8 cellular contexts compared by ENCODE assay signal in the genomic region with DNA sequence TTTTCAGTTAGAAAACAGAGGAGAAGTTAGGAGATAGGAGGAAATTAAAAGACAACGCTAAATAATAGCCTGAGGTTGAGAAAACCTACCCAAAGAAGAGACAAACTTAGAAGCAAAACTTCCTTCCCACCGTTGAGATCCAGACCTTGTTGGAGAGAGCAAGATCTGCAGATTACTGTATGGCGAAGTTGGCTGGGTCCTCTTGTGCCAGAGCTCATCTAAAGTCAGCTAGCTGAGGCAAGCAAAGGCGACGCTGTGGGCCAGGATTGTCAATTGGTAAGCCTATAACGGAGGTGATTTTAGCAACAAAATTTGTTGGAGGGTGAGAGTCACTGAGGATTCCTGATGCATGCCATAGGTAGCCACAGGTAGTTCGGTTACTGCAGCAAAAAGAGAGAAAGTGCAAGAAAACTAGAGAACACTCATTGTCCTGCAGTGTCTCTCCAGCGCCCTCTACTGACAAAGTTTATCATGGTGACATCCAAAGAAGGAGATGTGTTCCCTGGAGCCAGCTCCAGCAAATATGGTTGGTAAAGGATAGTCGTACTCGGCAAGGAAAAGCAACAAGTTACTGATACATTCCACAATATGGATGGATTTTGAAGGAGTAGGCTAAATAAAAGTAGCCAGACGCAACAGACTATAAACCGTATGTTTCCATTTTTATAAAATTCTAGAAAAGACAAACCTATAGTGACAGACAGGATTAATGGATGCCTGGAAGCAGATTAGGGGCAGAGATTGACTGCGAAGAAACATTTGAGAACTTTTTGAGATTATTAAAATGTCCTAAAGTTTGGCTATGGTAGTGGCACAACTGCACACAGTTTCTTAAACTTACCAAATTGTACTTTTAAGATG. TPM values are rescaled to one million over a fixed set of nuclear protein-coding genes. Genes with fewer than 3 reads are reported as not detected.
DNase-seq lines count a peak whose midpoint lies in the region; TF ChIP-seq lines count a peak whose summit lies in the region.

No MANE protein-coding gene starts in this region.

- TF ChIP-seq CTCF in A673 (conservative IDR thresholded peaks at IDR 0.05; ENCODE audit: low read depth, low read length) (peak; percentile 83), suprapubic skin (IDR thresholded peaks at IDR 0.05) (peak in 1 of 2 donors; percentile 29)

- no peak for TF ChIP-seq EP300 in suprapubic skin (IDR thresholded peaks at IDR 0.05)

- no peak for TF ChIP-seq POLR2A in suprapubic skin (IDR thresholded peaks at IDR 0.05)

- no peak overlapping the region for H3K4me3 ChIP-seq in A673 (ENCODE audit: low read depth, low read length, poor library complexity, severe bottlenecking)
- no peak overlapping the region for H3K4me3 ChIP-seq in suprapubic skin

- H3K4me1 ChIP-seq in A673 (ENCODE audit: insufficient read depth, low read length, poor library complexity, severe bottlenecking) = no peaks in the 10 kb centered on the region
- no peaks in the 10 kb centered on the region for H3K4me1 ChIP-seq in suprapubic skin

- no peak overlapping the region for H3K27ac ChIP-seq in A673 (ENCODE audit: low read depth, low read length, poor library complexity, severe bottlenecking)
- no peak overlapping the region for H3K27ac ChIP-seq in suprapubic skin

- DNase-seq in A673 (ENCODE audit: low spot score) = peak; percentile 72
- peak; percentile 39 for DNase-seq in DMS53 treated with DMSO at 0.1 percent for 48 hours (lab: John Stamatoyannopoulos, UW; ENCODE audit: unreplicated experiment)
- DNase-seq in HCEC 1CT = peak; percentile 38
- peak; percentile 10 for DNase-seq in NCI-H128 (lab: John Stamatoyannopoulos, UW; ENCODE audit: unreplicated experiment)
- peak; percentile 20 to 37 for DNase-seq in activated CD4-positive, alpha-beta T cell treated with anti-CD3 and anti-CD28 coated beads, Interleukin-2, amount 50 U/mL, for 48 hours
- DNase-seq in iris pigment epithelial cell (ENCODE audit: low read depth) = peak; percentile 34
- no peak for DNase-seq in NCI-H345 treated with DMSO at 0.1 percent for 48 hours (lab: John Stamatoyannopoulos, UW; ENCODE audit: unreplicated experiment)
- no peak for DNase-seq in suprapubic skin (ENCODE audit: low spot score in 2 of 2)

- H3K27me3 ChIP-seq in A673 (replicated peaks; ENCODE audit: insufficient read depth, low read depth, low read length, poor library complexity) (peaks cover 29% of the 10 kb centered on the region), suprapubic skin (no peaks in the 10 kb centered on the region)

- H3K36me3 ChIP-seq in A673 (ENCODE audit: insufficient read depth, low read length, poor library complexity, severe bottlenecking) (no peaks in the 10 kb centered on the region), suprapubic skin (no peaks in the 10 kb centered on the region)

- BruUV-seq in A673 (replicated peaks; lab: Mats Ljungman, UMichigan) = no TSS peak

- H3K9me3 ChIP-seq in A673 (ENCODE audit: low read depth, low read length, poor library complexity, severe bottlenecking) = no peaks in the 10 kb centered on the region
- H3K9me3 ChIP-seq in suprapubic skin = no peaks in the 10 kb centered on the region

- CTCF ChIA-PET in A673 (lab: Charles Lee) = interaction anchor here (0.7 to 1.0 kb wide), 2 partner anchors 18 to 305 kb away, joined by 5 to 6 read pairs; no protein-coding TSS in a partner anchor

- WGBS in suprapubic skin = 61% methylated on average over 13 of the region's 13 CpGs

- intact Hi-C loops in A673 (cut with micrococcal nuclease; ENCODE audit: unreplicated experiment) = loop anchor here (5.0 kb wide), 1 partner anchor 228 kb away; no protein-coding TSS in a partner anchor

- POLR2A ChIA-PET in A673 (lab: Charles Lee; ENCODE audit: low non-redundant PET) = no interaction called here

RNA-seq across cellular contexts. Expression of gene OR5K4, which starts 9.8 kb away (rescaled TPM):
- total RNA-seq in A673 (2021) (not detected in 2 replicates), suprapubic skin (not detected)

RNA-seq across cellular contexts. Expression of gene OR5K3, which starts 46.6 kb away (rescaled TPM):
- not detected in 2 replicates for total RNA-seq in A673 (2021)
- total RNA-seq in suprapubic skin = not detected

Comparison
In these comparisons a context has a peak if more than half of its experiments do, and no peak if none do; other contexts are left out.
1. DNase-seq: peak in A673 (single experiment), DMS53 treated with DMSO at 0.1 percent for 48 hours (single experiment), HCEC 1CT (single experiment), NCI-H128 (single experiment), activated CD4-positive, alpha-beta T cell treated with anti-CD3 and anti-CD28 coated beads, Interleukin-2, amount 50 U/mL, for 48 hours (2 of 2) and iris pigment epithelial cell (single experiment); none in NCI-H345 treated with DMSO at 0.1 percent for 48 hours (single experiment) and suprapubic skin (0 of 2).